16 cellular contexts compared by ENCODE assay signal in genomic region chr5:139695183-139695573, GRCh38. TPM values are rescaled to one million over a fixed set of nuclear protein-coding genes. Genes with fewer than 3 reads are reported as not detected.
DNase-seq lines count a peak whose midpoint lies in the region; ATAC-seq and TF ChIP-seq lines count a peak whose summit lies in the region.
"Had no signal": no experiment of that assay in that cellular context is flagged by ENCODE, and none has a peak within 500 bp of the region (broad histone marks: within the 10 kb centered on the region; RNA-seq: fewer than 3 reads in every experiment).

No MANE protein-coding gene starts in this region.

- peaks cover 40% of the 10 kb centered on the region for H3K27me3 Mint-ChIP-seq in WTC11 (ENCODE audit: low read depth)
- H3K27me3 Mint-ChIP-seq in nephron (ENCODE audit: low read depth): peaks cover 6% of the 10 kb centered on the region

- H3K36me3 Mint-ChIP-seq in WTC11: no peaks in the 10 kb centered on the region
- H3K36me3 Mint-ChIP-seq in nephron (ENCODE audit: low read depth): no peaks in the 10 kb centered on the region
- H3K36me3 Mint-ChIP-seq in stimulated activated effector memory CD8-positive, alpha-beta T cell treated with anti-CD3 and anti-CD28 coated beads, Interleukin-12 subunit alpha, Interleukin-12 subunit beta, amount 100 ng/mL, for 72 hours: no peaks in the 10 kb centered on the region

- no peak overlapping the region for H3K4me3 Mint-ChIP-seq in WTC11
- H3K4me3 Mint-ChIP-seq in nephron: no peak overlapping the region
- H3K4me3 Mint-ChIP-seq in stimulated activated effector memory CD8-positive, alpha-beta T cell treated with anti-CD3 and anti-CD28 coated beads, Interleukin-12 subunit alpha, Interleukin-12 subunit beta, amount 100 ng/mL, for 72 hours: no peak overlapping the region

- H3K9me3 Mint-ChIP-seq in WTC11 (no peaks in the 10 kb centered on the region), nephron (no peaks in the 10 kb centered on the region)
- no peaks in the 10 kb centered on the region for H3K9me3 Mint-ChIP-seq in stimulated activated effector memory CD8-positive, alpha-beta T cell treated with anti-CD3 and anti-CD28 coated beads, Interleukin-12 subunit alpha, Interleukin-12 subunit beta, amount 100 ng/mL, for 72 hours

- CTCF ChIA-PET in WTC11 (lab: Charles Lee): interaction anchor here (2.3 kb wide), 1 partner anchor 62 kb away, joined by 6 read pairs; no protein-coding TSS in a partner anchor

- H3K4me1 Mint-ChIP-seq in WTC11 (peaks cover 52% of the 10 kb centered on the region), nephron (peaks cover 73% of the 10 kb centered on the region)
- peaks cover 34% of the 10 kb centered on the region for H3K4me1 Mint-ChIP-seq in stimulated activated effector memory CD8-positive, alpha-beta T cell treated with anti-CD3 and anti-CD28 coated beads, Interleukin-12 subunit alpha, Interleukin-12 subunit beta, amount 100 ng/mL, for 72 hours

- no peak overlapping the region for H3K27ac Mint-ChIP-seq in WTC11
- peak overlapping the region; percentile 94 to 96 (median 96) for H3K27ac Mint-ChIP-seq in nephron
- H3K27ac Mint-ChIP-seq in stimulated activated effector memory CD8-positive, alpha-beta T cell treated with anti-CD3 and anti-CD28 coated beads, Interleukin-12 subunit alpha, Interleukin-12 subunit beta, amount 100 ng/mL, for 72 hours: peak overlapping the region; percentile 52

- no peak for ATAC-seq in WTC11
- ATAC-seq in stimulated activated effector memory CD8-positive, alpha-beta T cell treated with anti-CD3 and anti-CD28 coated beads, Interleukin-12 subunit alpha, Interleukin-12 subunit beta, amount 100 ng/mL, for 72 hours: no peak
- ATAC-seq in HG02884 (IDR thresholded peaks at IDR 0.05; ENCODE audit: unreplicated experiment): no peak
- ATAC-seq in HG03521 (IDR thresholded peaks at IDR 0.05; ENCODE audit: unreplicated experiment): no peak

- no peak for TF ChIP-seq CTCF in WTC11 (IDR thresholded peaks at IDR 0.05)
- TF ChIP-seq CTCF in nephron (IDR thresholded peaks at IDR 0.05; ENCODE audit: unreplicated experiment in 3 of 3): no peak

- H3K27ac ChIP-seq in cingulate gyrus (ENCODE audit: low read depth, low read length): peak overlapping the region; percentile 47

- DNase-seq in WTC11 (ENCODE audit: low spot score): no peak
- no peak for DNase-seq in stimulated activated effector memory CD8-positive, alpha-beta T cell treated with anti-CD3 and anti-CD28 coated beads, Interleukin-12 subunit alpha, Interleukin-12 subunit beta, amount 100 ng/mL, for 72 hours (ENCODE audit: low spot score in 2 of 2)
- no peak for DNase-seq in T1000 (lab: John Stamatoyannopoulos, UW)
- no peak for DNase-seq in SKM-1 (lab: John Stamatoyannopoulos, UW; ENCODE audit: unreplicated experiment)
- DNase-seq: BE2C, KG1, MG63, NCI-H2029, NCI-H446 treated with DMSO at 0.1 percent for 48 hours, NCI-H526, NCI-H82, RPMI8226 had no signal

- POLR2A ChIA-PET in WTC11 (lab: Charles Lee): interaction anchor here (6.8 kb wide), 1 partner anchor 15 kb away, joined by 89 read pairs; no protein-coding TSS in a partner anchor

TF ChIP-seq in WTC11, 78 proteins besides CTCF, POLR2A, EP300 and RAD21:
- TF ChIP-seq MXD4 (CRISPR knock-in tag; IDR thresholded peaks at IDR 0.05; ENCODE audit: borderline replicate concordance) (no peak), ZNF121 (CRISPR knock-in tag; IDR thresholded peaks at IDR 0.05) (0 out of 2 replicates have a peak, but pooled peaks have one; percentile 74), SP1 (CRISPR knock-in tag; conservative IDR thresholded peaks at IDR 0.05) (no peak)

RNA-seq across cellular contexts. Expression of gene CXXC5, which starts 47.0 kb away (rescaled TPM):
- 77.5 to 97.2 TPM (median 78.0 TPM) in 3 replicates for total RNA-seq in WTC11 (2021)
